15 cellular contexts compared by ENCODE assay signal in the genomic region with DNA sequence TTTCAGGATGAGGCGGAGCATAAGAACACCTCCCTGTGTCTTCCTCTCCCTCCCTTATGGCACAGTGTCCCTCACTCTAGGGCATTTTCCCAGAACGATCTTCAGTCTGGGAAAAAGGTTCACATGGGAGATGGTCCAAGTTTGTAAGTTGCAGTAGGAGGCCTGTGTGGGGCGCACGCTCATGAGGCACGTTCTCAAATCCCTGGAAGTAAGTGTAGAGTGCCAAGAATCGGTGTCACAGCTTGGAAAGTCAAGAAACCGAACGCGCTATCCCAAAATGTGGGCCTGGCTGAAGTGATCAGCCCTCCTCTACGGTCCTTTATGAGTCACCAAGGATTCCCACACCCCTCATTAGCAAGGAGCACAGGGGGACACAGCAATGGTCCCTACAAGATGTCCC. TPM values are rescaled to one million over a fixed set of nuclear protein-coding genes. Genes with fewer than 3 reads are reported as not detected.
DNase-seq lines count a peak whose midpoint lies in the region; ATAC-seq and TF ChIP-seq lines count a peak whose summit lies in the region.
"Had no signal": no experiment of that assay in that cellular context is flagged by ENCODE, and none has a peak within 500 bp of the region (broad histone marks: within the 10 kb centered on the region; RNA-seq: fewer than 3 reads in every experiment).

No MANE protein-coding gene starts in this region.

- no peaks in the 10 kb centered on the region for H3K9me3 Mint-ChIP-seq in Calu3 (ENCODE audit: low read depth, unreplicated experiment)
- H3K9me3 Mint-ChIP-seq: central memory CD8-positive, alpha-beta T cell; GM23338 had no signal

- no peak overlapping the region for H3K27ac Mint-ChIP-seq in Calu3 (ENCODE audit: unreplicated experiment)
- H3K27ac Mint-ChIP-seq: GM23338 had no signal

- peak overlapping the region in 2 of 4 donors; percentile 33 to 35 for H3K27ac ChIP-seq in gastrocnemius medialis

- BruUV-seq in Calu3 (replicated peaks; lab: Mats Ljungman, UMichigan) = no TSS peak

- H3K36me3 Mint-ChIP-seq in Calu3 (ENCODE audit: insufficient read depth, unreplicated experiment) = no peaks in the 10 kb centered on the region

- in situ Hi-C loops in gastrocnemius medialis (cut with MboI; ENCODE audit: low sequenced_read_pairs in 4 of 4) = no loop called here

- H2AFZ ChIP-seq in Loucy (ENCODE audit: low read length) = peak overlapping the region; percentile 72
- H2AFZ ChIP-seq: GM23338 had no signal

- ATAC-seq in gastrocnemius medialis = peak; percentile 18 to 31
- ATAC-seq in HG02588 (IDR thresholded peaks at IDR 0.05; ENCODE audit: unreplicated experiment) = no peak
- ATAC-seq: GM23338, SK-N-SH treated with all-trans-retinoic acid at 6 μM for 48 hours had no signal

- H3K27me3 Mint-ChIP-seq in Calu3 (ENCODE audit: unreplicated experiment) = peaks cover 82% of the 10 kb centered on the region
- H3K27me3 Mint-ChIP-seq: central memory CD8-positive, alpha-beta T cell had no signal

- DNase-seq in AG09319 (ENCODE audit: extremely low read depth, low read depth) = no peak
- peak; percentile 6 for DNase-seq in fibroblast of peridontal ligament (ENCODE audit: extremely low read depth)
- no peak for DNase-seq in gastrocnemius medialis
- DNase-seq in activated CD8-positive, alpha-beta memory T cell treated with anti-CD3 and anti-CD28 coated beads for 24 hours = no peak
- no peak for DNase-seq in Calu3
- no peak for DNase-seq in T-helper 1 cell
- DNase-seq: activated gamma-delta T cell; NCI-H1417; NCI-H345; stimulated activated CD4-positive, alpha-beta T cell treated with anti-CD3 and anti-CD28 coated beads, Interleukin-1b, Interleukin-23, amount 100 ng/mL, for 48 hours had no signal

- no peaks in the 10 kb centered on the region for H3K4me1 Mint-ChIP-seq in Calu3 (ENCODE audit: low read depth, unreplicated experiment)

- H3K9me3 ChIP-seq in Loucy (ENCODE audit: insufficient read depth, low read depth, low read length) = no peaks in the 10 kb centered on the region
- H3K9me3 ChIP-seq in gastrocnemius medialis = no peaks in the 10 kb centered on the region

- no peaks in the 10 kb centered on the region for H4K20me1 ChIP-seq in Loucy (ENCODE audit: insufficient read depth, low read length, poor library complexity, severe bottlenecking)

- no peaks in the 10 kb centered on the region for H3K79me2 ChIP-seq in Loucy (ENCODE audit: insufficient read depth, low read length)

- H3K4me1 ChIP-seq in Loucy (ENCODE audit: insufficient read depth, low read length, poor library complexity, severe bottlenecking) = peaks cover 22% of the 10 kb centered on the region
- peaks cover 0 to 15% of the 10 kb centered on the region in 2 donors for H3K4me1 ChIP-seq in gastrocnemius medialis

- H3K4me3 ChIP-seq in Loucy (ENCODE audit: low read length, poor library complexity, severe bottlenecking) (peak overlapping the region; percentile 3), gastrocnemius medialis (no peak overlapping the region)
- H3K4me3 ChIP-seq: GM23338 had no signal

- H3K9me2 ChIP-seq in Loucy (replicated peaks; ENCODE audit: low read depth, low read length) = no peaks in the 10 kb centered on the region

- intact Hi-C loops in gastrocnemius medialis (cut with DNase I; ENCODE audit: low total_unique reads) (no loop called here), Calu3 (cut with micrococcal nuclease; ENCODE audit: unreplicated experiment) (no loop called here)

- no peak overlapping the region for H3K4me3 Mint-ChIP-seq in Calu3 (ENCODE audit: low read depth, unreplicated experiment)
- H3K4me3 Mint-ChIP-seq: central memory CD8-positive, alpha-beta T cell; GM23338 had no signal

- CTCF ChIA-PET in Calu3 (lab: Charles Lee) = no interaction called here

- H3K36me3 ChIP-seq in Loucy (ENCODE audit: insufficient read depth, low read length) (no peaks in the 10 kb centered on the region), gastrocnemius medialis (no peaks in the 10 kb centered on the region)

- H3K4me2 ChIP-seq in Loucy (ENCODE audit: low read depth, low read length, poor library complexity, severe bottlenecking) = peak overlapping the region; percentile 44
- H3K4me2 ChIP-seq: GM23338 had no signal

- TF ChIP-seq CTCF in AG09319 (IDR thresholded peaks at IDR 0.05; ENCODE audit: low read depth, low read length) = peak; percentile 2; the same call in 1 of the 2 replicates
- TF ChIP-seq CTCF in Loucy (conservative IDR thresholded peaks at IDR 0.05; ENCODE audit: low read length) = no peak
- no peak for TF ChIP-seq CTCF in gastrocnemius medialis (IDR thresholded peaks at IDR 0.05 in 4 of 5, conservative IDR thresholded peaks at IDR 0.05 in 1 of 5)
- TF ChIP-seq CTCF in Calu3 (IDR thresholded peaks at IDR 0.05; ENCODE audit: unreplicated experiment) = no peak

- no peak overlapping the region for H3K9ac ChIP-seq in Loucy (ENCODE audit: low read depth, low read length, poor library complexity, severe bottlenecking)

- TF ChIP-seq POLR2A in gastrocnemius medialis (IDR thresholded peaks at IDR 0.05) = no peak

- no peaks in the 10 kb centered on the region for H3K27me3 ChIP-seq in Loucy (ENCODE audit: insufficient read depth, low read length, poor library complexity, severe bottlenecking)
- H3K27me3 ChIP-seq in gastrocnemius medialis = no peaks in the 10 kb centered on the region

- H3F3A ChIP-seq in Loucy (ENCODE audit: low read depth) = no peaks in the 10 kb centered on the region

RNA-seq across cellular contexts. Expression of gene SMARCD3, which starts 23.9 kb away (rescaled TPM):
- total RNA-seq in gastrocnemius medialis (100 to 1,000 TPM in 1 of 4 donors, 10 to 100 TPM in 3; 41.8 to 103 (median 75.4) TPM), Calu3 (2022) (2.3 and 4.1 TPM in 2 replicates)

RNA-seq across cellular contexts. Expression of gene CHPF2, which starts 40.1 kb away (rescaled TPM):
- total RNA-seq in gastrocnemius medialis (10 to 100 TPM; 11.1 to 16.1 (median 14.1) TPM), Calu3 (2022) (48.1 and 51.3 TPM in 2 replicates)

RNA-seq across cellular contexts. Expression of gene ABCF2, which starts 45.4 kb away (rescaled TPM):
- 100 to 1,000 TPM in 1 of 4 donors, 10 to 100 TPM in 3; 73.3 to 119 (median 96.3) TPM for total RNA-seq in gastrocnemius medialis
- total RNA-seq in Calu3 (2022) = 43.0 and 49.7 TPM in 2 replicates
